ENCODE assay signal across 7 cellular contexts in genomic region chr5:69414885-69415583, GRCh38. TPM values are rescaled to one million over a fixed set of nuclear protein-coding genes. Genes with fewer than 3 reads are reported as not detected.
DNase-seq lines count a peak whose midpoint lies in the region; ATAC-seq, FAIRE-seq and TF ChIP-seq lines count a peak whose summit lies in the region.

TSS of gene MARVELD2 (plus strand) at chr5:69415116. CDS start at chr5:69419386, 4,270 bp downstream.

- peak within 1 kb of the TSS; percentile 71 for H2AFZ ChIP-seq in GM12878 (ENCODE audit: control insufficient read depth, low read depth, low read length)

- RAD21 ChIA-PET in GM12878 (lab: Charles Lee; ENCODE audit: unreplicated experiment): no interaction called here

- peak; percentile 80 for ATAC-seq in GM18511 (IDR thresholded peaks at IDR 0.05; ENCODE audit: unreplicated experiment)
- ATAC-seq in HG03342 (IDR thresholded peaks at IDR 0.05; ENCODE audit: unreplicated experiment): peak; percentile 60
- ATAC-seq in GM12878: peak; percentile 96
- no peak for ATAC-seq in GM21528 (IDR thresholded peaks at IDR 0.05; ENCODE audit: low FRiP score, unreplicated experiment)

- H3K36me3 ChIP-seq in GM12878 (ENCODE audit: control insufficient read depth in 2 of 2, insufficient read depth in 2 of 2, low read length in 1 of 2) (peaks cover 0 to 10% of the 10 kb centered on the region in 2 experiments; a peak in 2 of 4 replicates), sigmoid colon (peaks cover 0 to 40% (median 4%) of the 10 kb centered on the region in 4 donors)

- DNase-seq in SHP77 (lab: John Stamatoyannopoulos, UW): peak; percentile 52 to 78
- DNase-seq in GM12878 (ENCODE audit: low read depth, low spot score): no peak
- DNase-seq in iPS DF 19.7 (ENCODE audit: low read depth, low spot score): peak; percentile 60
- no peak for DNase-seq in sigmoid colon

- CTCF ChIA-PET in GM12878 (lab: Yijun Ruan, JAX): no interaction called here

- H3K27me3 ChIP-seq in GM12878 (replicated peaks in 1 of 2; ENCODE audit: control insufficient read depth in 2 of 2, insufficient read depth in 2 of 2, low read length in 1 of 2) (no peaks in the 10 kb centered on the region), sigmoid colon (peaks cover 0 to 4% (median 0%) of the 10 kb centered on the region in 3 donors)

- POLR2A ChIA-PET in GM12878 (lab: Charles Lee): no interaction called here

- FAIRE-seq in GM12878 (lab: Jason Lieb, UNC): no peak

- intact Hi-C loops in GM12878 (cut with micrococcal nuclease; ENCODE audit: unreplicated experiment) (loop anchor here (5.0 kb wide), 1 partner anchor 77 kb away; the partner anchor contains the start of gene OCLN), sigmoid colon (cut with DNase I) (no loop called here)

- peak; percentile 26 to 41 (median 36); a peak in 3 of 6 replicates for TF ChIP-seq CTCF in GM12878 (IDR thresholded peaks at IDR 0.05 in 2 of 3, conservative IDR thresholded peaks at IDR 0.05 in 1 of 3; ENCODE audit: control insufficient read depth in 2 of 3, extremely low read depth in 1 of 3, insufficient read depth in 1 of 3, low read depth in 3 of 3, low read length in 3 of 3)
- peak in 1 of 4 experiments; percentile 35 for TF ChIP-seq CTCF in sigmoid colon (IDR thresholded peaks at IDR 0.05)

- TF ChIP-seq POLR2A in GM12878 (IDR thresholded peaks at IDR 0.05; ENCODE audit: low read depth, low read length) (no peak; the same call in none of the 2 replicates), sigmoid colon (IDR thresholded peaks at IDR 0.05) (peak in 1 of 2 donors; percentile 13)

- peak; percentile 55 for TF ChIP-seq RAD21 in GM12878 (IDR thresholded peaks at IDR 0.05; ENCODE audit: insufficient read depth, low read depth, low read length)

- H3K9me3 ChIP-seq in GM12878 (replicated peaks; ENCODE audit: control insufficient read depth, insufficient read depth, low read length): no peaks in the 10 kb centered on the region
- H3K9me3 ChIP-seq in sigmoid colon: no peaks in the 10 kb centered on the region

- 26% methylated on average over 65 of the region's 78 CpGs for WGBS in GM12878 (ENCODE audit: insufficient coverage, insufficient replicate concordance, low lambda C conversion rate, missing lambda C conversion rate)
- WGBS in sigmoid colon, 2 donors: 6 to 9% methylated on average over 78 of the region's 78 CpGs

- H3K4me3 ChIP-seq in GM12878 (peak within 1 kb of the TSS; percentile 75), sigmoid colon (peak within 1 kb of the TSS; percentile 22 to 61 (median 57))

- H3K4me1 ChIP-seq in GM12878 (ENCODE audit: control insufficient read depth, insufficient read depth, low read length) (0 out of 2 replicates have a peak, but pooled peaks cover 2% of the 10 kb centered on the region), sigmoid colon (peaks cover 0 to 7% (median 0%) of the 10 kb centered on the region in 4 donors)

- no peaks in the 10 kb centered on the region for H3K79me2 ChIP-seq in GM12878 (ENCODE audit: control insufficient read depth, insufficient read depth, low read length)

- peak within 1 kb of the TSS; percentile 58; the same call in 1 of the 2 replicates for H3K9ac ChIP-seq in GM12878 (ENCODE audit: control insufficient read depth, insufficient read depth, low read length)

- TF ChIP-seq EP300 in GM12878 (IDR thresholded peaks at IDR 0.05; ENCODE audit: borderline replicate concordance in 1 of 2, control insufficient read depth in 1 of 2, low read depth in 2 of 2, low read length in 2 of 2): no peak
- no peak for TF ChIP-seq EP300 in sigmoid colon (IDR thresholded peaks at IDR 0.05)

- no peaks in the 10 kb centered on the region for H4K20me1 ChIP-seq in GM12878 (ENCODE audit: control insufficient read depth, insufficient read depth)

- in situ Hi-C loops in GM12878 (cut with MboI): no loop called here

- no TSS peak for BruUV-seq in GM12878 (replicated peaks; lab: Mats Ljungman, UMichigan)

- peak within 1 kb of the TSS; percentile 70 for H3K4me2 ChIP-seq in GM12878 (ENCODE audit: control insufficient read depth, insufficient read depth)

- peak within 1 kb of the TSS; percentile 16 for H3K27ac ChIP-seq in GM12878 (ENCODE audit: control insufficient read depth, insufficient read depth)
- H3K27ac ChIP-seq in sigmoid colon: peak within 1 kb of the TSS in 1 of 4 donors; percentile 8

- SMC1A ChIA-PET in GM12878 (lab: Charles Lee; ENCODE audit: uncharacterized antibody, unreplicated experiment): no interaction called here

TF ChIP-seq in GM12878, 131 proteins besides CTCF, POLR2A, EP300 and RAD21 (continues in another document):
- TF ChIP-seq YY1 (IDR thresholded peaks at IDR 0.05; ENCODE audit: low read depth, low read length): 0 out of 2 replicates have a peak, but pooled peaks have one; percentile 3
- TF ChIP-seq REST (IDR thresholded peaks at IDR 0.05; ENCODE audit: low read depth, low read length): no peak
- no peak for TF ChIP-seq E2F8 (IDR thresholded peaks at IDR 0.05; ENCODE audit: low read depth, partially characterized antibody)
- TF ChIP-seq BHLHE40 (IDR thresholded peaks at IDR 0.05; ENCODE audit: borderline replicate concordance in 1 of 2, low read depth in 2 of 2, low read length in 1 of 2): peak; percentile 36 to 76; a peak in 3 of 4 replicates
- TF ChIP-seq POLR2AphosphoS5 (IDR thresholded peaks at IDR 0.05; ENCODE audit: low read length): no peak
- 0 out of 2 replicates have a peak, but pooled peaks have one; percentile 25 for TF ChIP-seq DPF2 (IDR thresholded peaks at IDR 0.05)
- TF ChIP-seq IKZF1 (conservative IDR thresholded peaks at IDR 0.05): peak; percentile 73

RNA-seq across cellular contexts. Expression of gene MARVELD2, which starts in this region (rescaled TPM):
- 3.9 and 4.4 TPM in 2 replicates for total RNA-seq in GM12878 (2013; cell fraction: nucleolus; rRNA removed)
- total RNA-seq in GM12878 (2014; rRNA removed) (4.9 and 6.7 TPM in 2 replicates), GM12878 (2014; rRNA removed; fragmentation: Illumina TruSeq; extraction: Trizol) (6.2 TPM in 2 replicates), GM12878 (2021) (6.1 and 6.2 TPM in 2 replicates), sigmoid colon (under 1 TPM in 3 of 4 donors, not detected in 1; 0.28 to 0.49 (median 0.36) TPM)
- polyA plus RNA-seq in GM12878 (2011; ENCODE audit: low read depth): 0.88 TPM
- polyA plus RNA-seq in GM12878 (2011; rRNA removed) (0.37 and 0.53 TPM in 2 replicates), GM12878 (2014; fragmentation: Illumina TruSeq; extraction: Trizol) (4.0 and 6.4 TPM in 2 replicates), GM12878 (2014; fragmentation: Nextera tagmentation; extraction: Ambion mirVana) (1 to 10 TPM; 2.3 to 3.5 TPM), GM12878 (2014; rRNA removed) (4.0 and 4.5 TPM in 2 replicates), GM12878 (2016; fragmentation: Nextera tagmentation; extraction: Ambion mirVana) (1 to 10 TPM; 3.3 to 3.6 TPM), sigmoid colon (1 to 10 TPM; 4.2 to 9.7 (median 5.8) TPM)
- 0.32 and 0.33 TPM in 2 replicates for polyA plus RNA-seq in GM12878 (2011; cell fraction: cytosol; rRNA removed)
- 0.31 TPM in 2 replicates for polyA plus RNA-seq in GM12878 (2011; cell fraction: nucleus; rRNA removed)
- polyA plus RNA-seq in GM12878 (2012): 1.1 and 1.2 TPM in 2 replicates
- 0.95 and 1.5 TPM in 2 replicates for polyA minus RNA-seq in GM12878 (2011; rRNA and poly(A)+ RNA removed)
- polyA minus RNA-seq in GM12878 (2011; cell fraction: cytosol; rRNA and poly(A)+ RNA removed): 0.40 TPM in 1 of 2 replicates, not detected in the other
- polyA minus RNA-seq in GM12878 (2011; cell fraction: nucleus; rRNA and poly(A)+ RNA removed): 1.8 and 1.9 TPM in 2 replicates

Comparison
In these comparisons a context has a peak if more than half of its experiments do, and no peak if none do; other contexts are left out.
1. DNase-seq: peak in SHP77 (2 of 2) and iPS DF 19.7 (single experiment); none in GM12878 (single experiment) and sigmoid colon (single experiment).